ENCODE assay signal across 8 cellular contexts in the genomic region with DNA sequence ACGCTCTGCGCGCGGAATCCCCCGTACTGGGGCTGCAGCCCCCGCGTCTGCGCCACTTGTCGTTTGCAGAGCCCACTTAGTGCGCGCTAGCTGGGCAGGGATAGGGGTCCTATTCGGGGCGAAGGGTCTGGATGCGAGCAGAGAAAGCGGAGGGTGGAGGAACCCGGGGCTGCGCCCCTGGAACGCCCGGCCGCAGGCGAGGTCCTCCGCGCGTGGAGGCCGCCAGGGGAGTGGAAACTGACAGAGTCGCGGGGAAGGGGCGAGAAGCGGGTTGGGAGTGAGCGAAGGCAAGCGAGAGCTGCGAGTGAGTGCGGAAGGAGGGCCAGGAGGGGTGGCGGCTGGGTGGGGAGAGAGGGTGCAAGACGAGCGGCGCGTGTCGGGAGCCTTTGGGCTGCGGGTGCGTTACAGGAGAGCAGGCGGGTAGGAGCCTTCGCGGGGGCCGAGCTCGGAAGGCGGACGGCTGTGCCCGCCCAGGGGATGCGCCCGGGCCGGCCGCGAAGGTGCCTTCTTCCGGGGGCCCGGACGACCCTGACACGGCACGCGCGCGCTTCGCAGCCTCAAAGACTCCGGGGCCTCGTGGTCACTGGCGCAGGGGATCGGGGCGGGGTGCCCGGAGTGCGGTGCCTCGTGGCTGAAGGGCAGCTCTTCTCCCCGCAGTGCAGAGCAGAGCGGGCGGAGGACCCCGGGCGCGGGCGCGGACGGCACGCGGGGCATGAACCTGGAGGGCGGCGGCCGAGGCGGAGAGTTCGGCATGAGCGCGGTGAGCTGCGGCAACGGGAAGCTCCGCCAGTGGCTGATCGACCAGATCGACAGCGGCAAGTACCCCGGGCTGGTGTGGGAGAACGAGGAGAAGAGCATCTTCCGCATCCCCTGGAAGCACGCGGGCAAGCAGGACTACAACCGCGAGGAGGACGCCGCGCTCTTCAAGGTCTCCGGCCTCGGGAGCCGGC. TPM values are rescaled to one million over a fixed set of nuclear protein-coding genes. Genes with fewer than 3 reads are reported as not detected.
DNase-seq lines count a peak whose midpoint lies in the region; ATAC-seq and TF ChIP-seq lines count a peak whose summit lies in the region.

No MANE protein-coding gene starts in this region.

- DNase-seq in NCI-H2171 treated with DMSO at 0.1 percent for 48 hours (lab: John Stamatoyannopoulos, UW): peak; percentile 4
- DNase-seq in NCI-H2171 (lab: John Stamatoyannopoulos, UW): no peak
- peak; percentile 2 for DNase-seq in adipocyte (ENCODE audit: low read depth)
- DNase-seq in lower lobe of right lung: no peak
- no peak for DNase-seq in tibial nerve (ENCODE audit: low spot score in 2 of 2)
- DNase-seq in DMS53 (lab: John Stamatoyannopoulos, UW): no peak
- no peak for DNase-seq in dedifferentiated amniotic fluid mesenchymal stem cell (ENCODE audit: extremely low spot score)

- H3K36me3 ChIP-seq in adipocyte (ENCODE audit: control insufficient read depth, insufficient read depth, low read length, severe bottlenecking) (peaks cover 7% of the 10 kb centered on the region), lower lobe of right lung (no peaks in the 10 kb centered on the region), tibial nerve (no peaks in the 10 kb centered on the region)

- H3K4me1 ChIP-seq in adipocyte (ENCODE audit: control insufficient read depth, insufficient read depth, low read length): peaks cover 24% of the 10 kb centered on the region
- H3K4me1 ChIP-seq in lower lobe of right lung: peaks cover 27% of the 10 kb centered on the region
- H3K4me1 ChIP-seq in tibial nerve: peaks cover 0 to 37% (median 11%) of the 10 kb centered on the region in 4 donors

- H3K27me3 ChIP-seq in adipocyte (replicated peaks; ENCODE audit: control insufficient read depth, insufficient read depth, low read length) (peaks cover 24% of the 10 kb centered on the region), lower lobe of right lung (ENCODE audit: low read depth) (peaks cover 70% of the 10 kb centered on the region), tibial nerve (peaks cover 0 to 72% of the 10 kb centered on the region in 2 donors)

- no peaks in the 10 kb centered on the region for H3K9me3 ChIP-seq in adipocyte (ENCODE audit: control insufficient read depth, low read length)
- H3K9me3 ChIP-seq in lower lobe of right lung: no peaks in the 10 kb centered on the region
- H3K9me3 ChIP-seq in tibial nerve: no peaks in the 10 kb centered on the region

- ATAC-seq in lower lobe of right lung (peak; percentile 39 to 40), HG03520 (IDR thresholded peaks at IDR 0.05; ENCODE audit: unreplicated experiment) (no peak)

- TF ChIP-seq EP300 in tibial nerve (IDR thresholded peaks at IDR 0.05): no peak

- no peak for TF ChIP-seq CTCF in lower lobe of right lung (IDR thresholded peaks at IDR 0.05)
- no peak for TF ChIP-seq CTCF in tibial nerve (IDR thresholded peaks at IDR 0.05)

- H3K27ac ChIP-seq in lower lobe of right lung (peak overlapping the region; percentile 28), tibial nerve (peak overlapping the region in 1 of 4 donors; percentile 72)

- intact Hi-C loops in lower lobe of right lung (cut with DNase I): no loop called here

- H3K9ac ChIP-seq in adipocyte (ENCODE audit: low read length): peak overlapping the region; percentile 67

- H3K4me3 ChIP-seq in adipocyte (ENCODE audit: low read length) (peak overlapping the region; percentile 76), lower lobe of right lung (peak overlapping the region; percentile 56), tibial nerve (peak overlapping the region; percentile 20 to 55 (median 46))

- WGBS in tibial nerve, 2 donors: 2% methylated on average over 39 to 68 of the region's 108 CpGs

- TF ChIP-seq POLR2A in tibial nerve (IDR thresholded peaks at IDR 0.05): no peak

RNA-seq across cellular contexts. Expression of gene IRF4, which starts 1.2 kb away (rescaled TPM):
- 6.0 TPM for total RNA-seq in lower lobe of right lung
- total RNA-seq in tibial nerve: 1 to 10 TPM in 3 of 4 donors, under 1 TPM in 1; 0.22 to 6.9 (median 2.3) TPM

Comparison
In these comparisons a context has a peak if more than half of its experiments do, and no peak if none do; other contexts are left out.
1. DNase-seq: peak in NCI-H2171 treated with DMSO at 0.1 percent for 48 hours (single experiment) and adipocyte (single experiment); none in NCI-H2171 (single experiment), lower lobe of right lung (single experiment), tibial nerve (0 of 2), DMS53 (single experiment) and dedifferentiated amniotic fluid mesenchymal stem cell (single experiment).
2. Peak in every context shown above with its lines, with median percentiles within 50 percentile points of each other: H3K4me3 ChIP-seq.